1 cellular context compared by ENCODE assay signal in the genomic region with DNA sequence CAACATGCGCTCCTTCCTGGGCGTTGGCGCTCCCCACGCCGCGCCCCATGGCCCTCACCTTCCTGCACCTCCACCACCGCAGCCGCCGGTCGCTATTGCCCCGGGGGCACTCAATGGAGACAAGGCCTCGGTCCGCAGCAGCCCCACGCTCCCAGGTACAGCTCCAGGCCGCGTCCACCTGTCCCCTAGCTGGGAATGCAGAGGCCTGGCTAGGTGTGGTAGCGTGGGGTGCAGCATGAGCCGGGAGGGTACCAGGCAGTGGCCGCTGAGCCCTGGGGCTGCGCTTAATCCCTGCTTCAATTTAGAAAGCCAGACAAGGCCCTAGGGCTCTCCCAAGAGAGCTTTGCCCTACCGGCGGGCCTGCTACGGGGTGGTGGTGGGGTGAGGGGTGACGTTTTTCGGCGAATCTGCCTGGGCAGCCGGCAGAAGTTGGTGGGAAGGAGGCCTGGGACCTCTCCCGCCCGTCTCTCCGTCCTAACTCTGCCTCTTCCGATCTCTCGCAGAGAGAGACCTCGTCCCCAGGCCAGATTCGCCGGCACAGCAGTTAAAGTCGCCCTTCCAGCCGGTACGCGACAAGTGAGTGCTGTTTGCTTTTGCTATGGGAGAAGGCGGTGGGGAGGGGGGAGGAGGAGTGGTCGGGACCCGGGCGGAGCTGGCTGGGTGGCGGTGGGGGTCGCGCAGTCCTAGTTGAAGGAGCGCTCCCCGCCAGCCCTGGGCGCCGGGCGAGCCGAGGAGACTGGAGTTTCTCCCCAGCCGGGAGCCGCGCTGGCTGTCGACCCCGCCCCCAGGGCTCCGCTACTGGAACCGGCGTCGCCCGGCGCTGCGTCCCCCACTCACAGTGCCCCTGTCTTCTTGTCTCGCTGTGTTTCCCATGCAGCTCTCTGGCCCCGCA.
TF ChIP-seq lines count a peak whose summit lies in the region.

No MANE protein-coding gene starts in this region.

TF ChIP-seq in SK-N-SH, 30 proteins besides CTCF, POLR2A, EP300 and RAD21 (continued from another document):
- TF ChIP-seq, protein P1, sequence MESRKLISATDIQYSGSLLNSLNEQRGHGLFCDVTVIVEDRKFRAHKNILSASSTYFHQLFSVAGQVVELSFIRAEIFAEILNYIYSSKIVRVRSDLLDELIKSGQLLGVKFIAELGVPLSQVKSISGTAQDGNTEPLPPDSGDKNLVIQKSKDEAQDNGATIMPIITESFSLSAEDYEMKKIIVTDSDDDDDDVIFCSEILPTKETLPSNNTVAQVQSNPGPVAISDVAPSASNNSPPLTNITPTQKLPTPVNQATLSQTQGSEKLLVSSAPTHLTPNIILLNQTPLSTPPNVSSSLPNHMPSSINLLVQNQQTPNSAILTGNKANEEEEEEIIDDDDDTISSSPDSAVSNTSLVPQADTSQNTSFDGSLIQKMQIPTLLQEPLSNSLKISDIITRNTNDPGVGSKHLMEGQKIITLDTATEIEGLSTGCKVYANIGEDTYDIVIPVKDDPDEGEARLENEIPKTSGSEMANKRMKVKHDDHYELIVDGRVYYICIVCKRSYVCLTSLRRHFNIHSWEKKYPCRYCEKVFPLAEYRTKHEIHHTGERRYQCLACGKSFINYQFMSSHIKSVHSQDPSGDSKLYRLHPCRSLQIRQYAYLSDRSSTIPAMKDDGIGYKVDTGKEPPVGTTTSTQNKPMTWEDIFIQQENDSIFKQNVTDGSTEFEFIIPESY (IDR thresholded peaks at IDR 0.05; ENCODE audit: borderline replicate concordance, low read depth): no peak
- TF ChIP-seq, protein P2, sequence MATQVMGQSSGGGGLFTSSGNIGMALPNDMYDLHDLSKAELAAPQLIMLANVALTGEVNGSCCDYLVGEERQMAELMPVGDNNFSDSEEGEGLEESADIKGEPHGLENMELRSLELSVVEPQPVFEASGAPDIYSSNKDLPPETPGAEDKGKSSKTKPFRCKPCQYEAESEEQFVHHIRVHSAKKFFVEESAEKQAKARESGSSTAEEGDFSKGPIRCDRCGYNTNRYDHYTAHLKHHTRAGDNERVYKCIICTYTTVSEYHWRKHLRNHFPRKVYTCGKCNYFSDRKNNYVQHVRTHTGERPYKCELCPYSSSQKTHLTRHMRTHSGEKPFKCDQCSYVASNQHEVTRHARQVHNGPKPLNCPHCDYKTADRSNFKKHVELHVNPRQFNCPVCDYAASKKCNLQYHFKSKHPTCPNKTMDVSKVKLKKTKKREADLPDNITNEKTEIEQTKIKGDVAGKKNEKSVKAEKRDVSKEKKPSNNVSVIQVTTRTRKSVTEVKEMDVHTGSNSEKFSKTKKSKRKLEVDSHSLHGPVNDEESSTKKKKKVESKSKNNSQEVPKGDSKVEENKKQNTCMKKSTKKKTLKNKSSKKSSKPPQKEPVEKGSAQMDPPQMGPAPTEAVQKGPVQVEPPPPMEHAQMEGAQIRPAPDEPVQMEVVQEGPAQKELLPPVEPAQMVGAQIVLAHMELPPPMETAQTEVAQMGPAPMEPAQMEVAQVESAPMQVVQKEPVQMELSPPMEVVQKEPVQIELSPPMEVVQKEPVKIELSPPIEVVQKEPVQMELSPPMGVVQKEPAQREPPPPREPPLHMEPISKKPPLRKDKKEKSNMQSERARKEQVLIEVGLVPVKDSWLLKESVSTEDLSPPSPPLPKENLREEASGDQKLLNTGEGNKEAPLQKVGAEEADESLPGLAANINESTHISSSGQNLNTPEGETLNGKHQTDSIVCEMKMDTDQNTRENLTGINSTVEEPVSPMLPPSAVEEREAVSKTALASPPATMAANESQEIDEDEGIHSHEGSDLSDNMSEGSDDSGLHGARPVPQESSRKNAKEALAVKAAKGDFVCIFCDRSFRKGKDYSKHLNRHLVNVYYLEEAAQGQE (IDR thresholded peaks at IDR 0.05; ENCODE audit: low read depth, low read length): no peak
- no peak for TF ChIP-seq GATA2 (CRISPR knock-in tag; IDR thresholded peaks at IDR 0.05)
- TF ChIP-seq TEAD4 (IDR thresholded peaks at IDR 0.05; ENCODE audit: borderline replicate concordance, insufficient read depth): no peak
- TF ChIP-seq, protein P3, sequence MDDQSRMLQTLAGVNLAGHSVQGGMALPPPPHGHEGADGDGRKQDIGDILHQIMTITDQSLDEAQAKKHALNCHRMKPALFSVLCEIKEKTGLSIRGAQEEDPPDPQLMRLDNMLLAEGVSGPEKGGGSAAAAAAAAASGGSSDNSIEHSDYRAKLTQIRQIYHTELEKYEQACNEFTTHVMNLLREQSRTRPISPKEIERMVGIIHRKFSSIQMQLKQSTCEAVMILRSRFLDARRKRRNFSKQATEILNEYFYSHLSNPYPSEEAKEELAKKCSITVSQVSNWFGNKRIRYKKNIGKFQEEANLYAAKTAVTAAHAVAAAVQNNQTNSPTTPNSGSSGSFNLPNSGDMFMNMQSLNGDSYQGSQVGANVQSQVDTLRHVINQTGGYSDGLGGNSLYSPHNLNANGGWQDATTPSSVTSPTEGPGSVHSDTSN (IDR thresholded peaks at IDR 0.05): no peak
- no peak for TF ChIP-seq NRF1 (IDR thresholded peaks at IDR 0.05; ENCODE audit: low read depth, low read length)
- TF ChIP-seq, protein P4, sequence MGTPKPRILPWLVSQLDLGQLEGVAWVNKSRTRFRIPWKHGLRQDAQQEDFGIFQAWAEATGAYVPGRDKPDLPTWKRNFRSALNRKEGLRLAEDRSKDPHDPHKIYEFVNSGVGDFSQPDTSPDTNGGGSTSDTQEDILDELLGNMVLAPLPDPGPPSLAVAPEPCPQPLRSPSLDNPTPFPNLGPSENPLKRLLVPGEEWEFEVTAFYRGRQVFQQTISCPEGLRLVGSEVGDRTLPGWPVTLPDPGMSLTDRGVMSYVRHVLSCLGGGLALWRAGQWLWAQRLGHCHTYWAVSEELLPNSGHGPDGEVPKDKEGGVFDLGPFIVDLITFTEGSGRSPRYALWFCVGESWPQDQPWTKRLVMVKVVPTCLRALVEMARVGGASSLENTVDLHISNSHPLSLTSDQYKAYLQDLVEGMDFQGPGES (IDR thresholded peaks at IDR 0.05; ENCODE audit: low read depth, low read length): no peak
- TF ChIP-seq, protein P5, sequence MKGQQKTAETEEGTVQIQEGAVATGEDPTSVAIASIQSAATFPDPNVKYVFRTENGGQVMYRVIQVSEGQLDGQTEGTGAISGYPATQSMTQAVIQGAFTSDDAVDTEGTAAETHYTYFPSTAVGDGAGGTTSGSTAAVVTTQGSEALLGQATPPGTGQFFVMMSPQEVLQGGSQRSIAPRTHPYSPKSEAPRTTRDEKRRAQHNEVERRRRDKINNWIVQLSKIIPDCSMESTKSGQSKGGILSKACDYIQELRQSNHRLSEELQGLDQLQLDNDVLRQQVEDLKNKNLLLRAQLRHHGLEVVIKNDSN (IDR thresholded peaks at IDR 0.05; ENCODE audit: borderline replicate concordance, low read depth): no peak
